27 cellular contexts compared by ENCODE assay signal in the genomic region with DNA sequence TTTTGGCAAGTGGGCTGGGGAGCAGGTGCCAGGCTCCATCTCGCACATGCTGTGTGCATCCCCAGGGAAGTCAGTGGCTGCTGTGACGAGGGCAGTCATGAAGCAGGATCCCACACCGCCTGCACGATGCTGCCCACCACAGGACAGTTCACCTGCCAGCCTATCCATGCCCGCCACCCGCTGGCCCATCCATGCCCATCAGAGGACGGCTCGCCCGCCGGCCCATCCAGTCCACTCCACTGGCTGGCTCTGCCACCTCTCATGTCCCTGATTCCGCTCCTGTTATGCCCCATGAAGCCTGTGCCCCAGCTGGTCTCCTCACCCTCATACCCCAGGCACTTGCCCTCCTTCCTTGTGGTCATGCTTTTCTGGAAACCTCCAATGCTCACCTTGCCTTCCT. TPM values are rescaled to one million over a fixed set of nuclear protein-coding genes. Genes with fewer than 3 reads are reported as not detected.
DNase-seq lines count a peak whose midpoint lies in the region; ATAC-seq and TF ChIP-seq lines count a peak whose summit lies in the region.
"Had no signal": no experiment of that assay in that cellular context is flagged by ENCODE, and none has a peak within 500 bp of the region (broad histone marks: within the 10 kb centered on the region; RNA-seq: fewer than 3 reads in every experiment).

No MANE protein-coding gene starts in this region.

- no peak for DNase-seq in CD4-positive, CD25-positive, alpha-beta regulatory T cell
- DNase-seq in glutamatergic neuron = no peak
- no peak for DNase-seq in neuronal stem cell (ENCODE audit: low spot score)
- peak; percentile 40 for DNase-seq in upper lobe of right lung
- no peak for DNase-seq in HFFc6
- DNase-seq in cortex of kidney (lab: John Stamatoyannopoulos, UW) = no peak
- no peak for DNase-seq in naive thymus-derived CD4-positive, alpha-beta T cell
- DNase-seq in mucosa of descending colon = no peak
- DNase-seq: 8988T; ACHN; AML-193; BE2C; Calu3; CD4-positive, alpha-beta memory T cell; COR-L47; DMS53; DMS79 treated with DMSO at 0.1 percent for 48 hours; GF-D8; H9 had no signal

- no peak overlapping the region for H3K4me3 ChIP-seq in CD4-positive, CD25-positive, alpha-beta regulatory T cell (ENCODE audit: low read depth, low read length)
- H3K4me3 ChIP-seq in neuronal stem cell (ENCODE audit: low read length in 2 of 2) (no peak overlapping the region), upper lobe of right lung (no peak overlapping the region), mucosa of descending colon (no peak overlapping the region)
- H3K4me3 ChIP-seq in naive thymus-derived CD4-positive, alpha-beta T cell (ENCODE audit: low read length) = no peak overlapping the region
- H3K4me3 ChIP-seq: A549; BLaER1 treated with 17β-estradiol and CSF1 and Interleukin-3, amounts not matched to agents 10 nM and 100 nM; GM23338 had no signal

- H3K9me3 ChIP-seq in CD4-positive, CD25-positive, alpha-beta regulatory T cell (ENCODE audit: control insufficient read depth in 2 of 2, low read length in 2 of 2) = no peaks in the 10 kb centered on the region
- H3K9me3 ChIP-seq in neuronal stem cell (replicated peaks in 1 of 2; ENCODE audit: control insufficient read depth in 2 of 2, insufficient read depth in 1 of 2, low read depth in 1 of 2, low read length in 2 of 2) = no peaks in the 10 kb centered on the region
- H3K9me3 ChIP-seq in upper lobe of right lung = no peaks in the 10 kb centered on the region
- no peaks in the 10 kb centered on the region for H3K9me3 ChIP-seq in naive thymus-derived CD4-positive, alpha-beta T cell (ENCODE audit: control insufficient read depth in 2 of 3, low read length in 3 of 3)
- no peaks in the 10 kb centered on the region for H3K9me3 ChIP-seq in mucosa of descending colon
- H3K9me3 ChIP-seq: BE2C had no signal

- H2BK12ac ChIP-seq in neuronal stem cell (ENCODE audit: low read length) = no peak overlapping the region

- H3K9ac ChIP-seq in neuronal stem cell (ENCODE audit: low read depth, low read length, poor library complexity) = peak overlapping the region; percentile 45
- H3K9ac ChIP-seq: BLaER1 treated with 17β-estradiol and CSF1 and Interleukin-3, amounts not matched to agents 10 nM and 100 nM had no signal

- no peak overlapping the region for H3K4ac ChIP-seq in neuronal stem cell (ENCODE audit: low read length)

- CTCF ChIA-PET in naive thymus-derived CD4-positive, alpha-beta T cell (lab: Charles Lee) = no interaction called here

- H2BK120ac ChIP-seq in neuronal stem cell (ENCODE audit: low read depth, low read length) = no peak overlapping the region

- intact Hi-C loops in upper lobe of right lung (cut with DNase I) (no loop called here), mucosa of descending colon (cut with DNase I, micrococcal nuclease) (no loop called here)
- intact Hi-C loops in naive thymus-derived CD4-positive, alpha-beta T cell (cut with micrococcal nuclease) = no loop called here

- H3K36me3 ChIP-seq in CD4-positive, CD25-positive, alpha-beta regulatory T cell (ENCODE audit: control insufficient read depth, insufficient read depth, low read length) = no peaks in the 10 kb centered on the region
- H3K36me3 ChIP-seq in neuronal stem cell (replicated peaks in 1 of 2; ENCODE audit: control insufficient read depth in 2 of 2, insufficient read depth in 2 of 2, low read length in 2 of 2) = peaks cover 0 to 2% of the 10 kb centered on the region in 2 donors
- H3K36me3 ChIP-seq in upper lobe of right lung = no peaks in the 10 kb centered on the region
- no peaks in the 10 kb centered on the region for H3K36me3 ChIP-seq in naive thymus-derived CD4-positive, alpha-beta T cell (ENCODE audit: control insufficient read depth in 2 of 3, insufficient read depth in 3 of 3, low read length in 3 of 3)
- no peaks in the 10 kb centered on the region for H3K36me3 ChIP-seq in mucosa of descending colon (ENCODE audit: low read depth)
- H3K36me3 ChIP-seq: BE2C; BLaER1 treated with 17β-estradiol and CSF1 and Interleukin-3, amounts not matched to agents 10 nM and 100 nM had no signal

- H3K27ac Mint-ChIP-seq in CD4-positive, CD25-positive, alpha-beta regulatory T cell = peak overlapping the region in 2 of 3 donors; percentile 31 to 47
- H3K27ac Mint-ChIP-seq in glutamatergic neuron (ENCODE audit: unreplicated experiment) (peak overlapping the region; percentile 14), HFFc6 (no peak overlapping the region)
- peak overlapping the region in 4 of 9 donors; percentile 40 to 86 (median 60) for H3K27ac Mint-ChIP-seq in naive thymus-derived CD4-positive, alpha-beta T cell
- H3K27ac Mint-ChIP-seq: CD14-positive monocyte, GM23338 had no signal

- no peak overlapping the region for H2BK15ac ChIP-seq in neuronal stem cell (ENCODE audit: low read length)

- H3K27me3 Mint-ChIP-seq in CD4-positive, CD25-positive, alpha-beta regulatory T cell = no peaks in the 10 kb centered on the region
- H3K27me3 Mint-ChIP-seq in glutamatergic neuron (ENCODE audit: unreplicated experiment) (peaks cover 15% of the 10 kb centered on the region), HFFc6 (ENCODE audit: insufficient read depth) (peaks cover 61% of the 10 kb centered on the region)
- H3K27me3 Mint-ChIP-seq in naive thymus-derived CD4-positive, alpha-beta T cell = no peaks in the 10 kb centered on the region
- H3K27me3 Mint-ChIP-seq: CD4-positive, alpha-beta memory T cell had no signal

- H4K8ac ChIP-seq in neuronal stem cell (ENCODE audit: low read depth, low read length) = no peak overlapping the region

- H2BK5ac ChIP-seq in neuronal stem cell (ENCODE audit: low read length) = no peak overlapping the region

- no peaks in the 10 kb centered on the region for H3K79me1 ChIP-seq in neuronal stem cell (ENCODE audit: low read depth, low read length)

- no peaks in the 10 kb centered on the region for H3K27me3 ChIP-seq in CD4-positive, CD25-positive, alpha-beta regulatory T cell (ENCODE audit: control insufficient read depth, insufficient read depth, low read length)
- H3K27me3 ChIP-seq in neuronal stem cell (ENCODE audit: control insufficient read depth in 3 of 3, insufficient read depth in 3 of 3, low read depth in 1 of 3, low read length in 3 of 3) = peaks cover 0 to 21% (median 0%) of the 10 kb centered on the region in 3 experiments
- no peaks in the 10 kb centered on the region for H3K27me3 ChIP-seq in upper lobe of right lung
- H3K27me3 ChIP-seq in naive thymus-derived CD4-positive, alpha-beta T cell (ENCODE audit: control insufficient read depth in 2 of 2, insufficient read depth in 2 of 2, low read length in 2 of 2) = no peaks in the 10 kb centered on the region
- H3K27me3 ChIP-seq: BE2C; BLaER1 treated with 17β-estradiol and CSF1 and Interleukin-3, amounts not matched to agents 10 nM and 100 nM had no signal

- no CpG with 5 or more reads among the region's 11 CpGs for WGBS in neuronal stem cell (ENCODE audit: extremely low coverage in 2 of 2, insufficient read length in 2 of 2, insufficient replicate concordance in 1 of 2), 2 donors

- H2AFZ ChIP-seq in neuronal stem cell (ENCODE audit: low read length) = no peak overlapping the region
- H2AFZ ChIP-seq: GM23338 had no signal

- no peak overlapping the region for H3K4me2 ChIP-seq in neuronal stem cell (ENCODE audit: insufficient read depth, low read length, poor library complexity, severe bottlenecking)
- H3K4me2 ChIP-seq: A549; BLaER1 treated with 17β-estradiol and CSF1 and Interleukin-3, amounts not matched to agents 10 nM and 100 nM; GM23338 had no signal

- H3K4me1 Mint-ChIP-seq in CD4-positive, CD25-positive, alpha-beta regulatory T cell = peaks cover 18 to 74% (median 31%) of the 10 kb centered on the region in 4 donors
- H3K4me1 Mint-ChIP-seq in glutamatergic neuron (ENCODE audit: low read depth, unreplicated experiment) = peaks cover 39% of the 10 kb centered on the region
- no peaks in the 10 kb centered on the region for H3K4me1 Mint-ChIP-seq in HFFc6 (ENCODE audit: low read depth)
- H3K4me1 Mint-ChIP-seq in naive thymus-derived CD4-positive, alpha-beta T cell = peaks cover 36 to 73% (median 66%) of the 10 kb centered on the region in 7 donors
- H3K4me1 Mint-ChIP-seq: CD14-positive monocyte had no signal

- POLR2A ChIA-PET in naive thymus-derived CD4-positive, alpha-beta T cell (lab: Charles Lee) = interaction anchor here (1.1 to 1.2 kb wide), 2 partner anchors 7 to 14 kb away, joined by 4 read pairs; no protein-coding TSS in a partner anchor

- no peak overlapping the region for H4K91ac ChIP-seq in neuronal stem cell (ENCODE audit: low read depth, low read length, poor library complexity)

- H3K14ac ChIP-seq in neuronal stem cell (ENCODE audit: low read length) = no peak overlapping the region

- no peak for ATAC-seq in CD4-positive, CD25-positive, alpha-beta regulatory T cell (ENCODE audit: low read depth in 2 of 2)
- ATAC-seq in upper lobe of right lung (no peak), mucosa of descending colon (no peak)
- no peak for ATAC-seq in naive thymus-derived CD4-positive, alpha-beta T cell
- ATAC-seq: A549, HCT116 had no signal

- H3K36me3 Mint-ChIP-seq in CD4-positive, CD25-positive, alpha-beta regulatory T cell = no peaks in the 10 kb centered on the region
- peaks cover 11% of the 10 kb centered on the region for H3K36me3 Mint-ChIP-seq in glutamatergic neuron (ENCODE audit: unreplicated experiment)
- no peaks in the 10 kb centered on the region for H3K36me3 Mint-ChIP-seq in HFFc6 (ENCODE audit: low read depth)
- H3K36me3 Mint-ChIP-seq in naive thymus-derived CD4-positive, alpha-beta T cell = peaks cover 0 to 6% (median 0%) of the 10 kb centered on the region in 5 donors
- H3K36me3 Mint-ChIP-seq: CD14-positive monocyte; CD4-positive, alpha-beta memory T cell had no signal

- H3K27ac ChIP-seq in CD4-positive, CD25-positive, alpha-beta regulatory T cell (ENCODE audit: insufficient read depth, low read length, poor library complexity, severe bottlenecking) = no peak overlapping the region
- H3K27ac ChIP-seq in neuronal stem cell (replicated peaks; ENCODE audit: low read length) = no peak overlapping the region
- H3K27ac ChIP-seq in upper lobe of right lung = no peak overlapping the region
- no peak overlapping the region for H3K27ac ChIP-seq in naive thymus-derived CD4-positive, alpha-beta T cell (ENCODE audit: low read depth, low read length)
- H3K27ac ChIP-seq: A549; BLaER1 treated with 17β-estradiol and CSF1 and Interleukin-3, amounts not matched to agents 10 nM and 100 nM had no signal

- no peak overlapping the region for H3K4me3 Mint-ChIP-seq in CD4-positive, CD25-positive, alpha-beta regulatory T cell
- H3K4me3 Mint-ChIP-seq in glutamatergic neuron (ENCODE audit: unreplicated experiment) = no peak overlapping the region
- H3K4me3 Mint-ChIP-seq in HFFc6 = no peak overlapping the region
- no peak overlapping the region for H3K4me3 Mint-ChIP-seq in naive thymus-derived CD4-positive, alpha-beta T cell
- H3K4me3 Mint-ChIP-seq: CD14-positive monocyte; CD4-positive, alpha-beta memory T cell; GM23338; H9 had no signal

- H3K18ac ChIP-seq in neuronal stem cell (ENCODE audit: low read length) = peak overlapping the region; percentile 68

- no peak for TF ChIP-seq CTCF in glutamatergic neuron (IDR thresholded peaks at IDR 0.05; ENCODE audit: partially characterized antibody, unreplicated experiment)
- TF ChIP-seq CTCF in upper lobe of right lung (IDR thresholded peaks at IDR 0.05) = no peak
- no peak for TF ChIP-seq CTCF in HFFc6 (IDR thresholded peaks at IDR 0.05)
- TF ChIP-seq CTCF in mucosa of descending colon (IDR thresholded peaks at IDR 0.05) = no peak

- no peak overlapping the region for H2AK5ac ChIP-seq in neuronal stem cell (ENCODE audit: low read depth, low read length)

- peak overlapping the region; percentile 26 for H3K23ac ChIP-seq in neuronal stem cell (ENCODE audit: low read depth, low read length, poor library complexity)

- H3K9me3 Mint-ChIP-seq in CD4-positive, CD25-positive, alpha-beta regulatory T cell = peaks cover 0 to 1% (median 0%) of the 10 kb centered on the region in 7 donors
- H3K9me3 Mint-ChIP-seq in glutamatergic neuron (ENCODE audit: unreplicated experiment) (peaks cover 14% of the 10 kb centered on the region), HFFc6 (no peaks in the 10 kb centered on the region)
- H3K9me3 Mint-ChIP-seq in naive thymus-derived CD4-positive, alpha-beta T cell = peaks cover 0 to 3% (median 0%) of the 10 kb centered on the region in 11 donors

- H3K4me1 ChIP-seq in CD4-positive, CD25-positive, alpha-beta regulatory T cell (ENCODE audit: control insufficient read depth, insufficient read depth, low read length, poor library complexity, severe bottlenecking) = peaks cover 31% of the 10 kb centered on the region
- H3K4me1 ChIP-seq in neuronal stem cell (ENCODE audit: control insufficient read depth in 2 of 2, insufficient read depth in 1 of 2, low read depth in 1 of 2, low read length in 2 of 2) (no peaks in the 10 kb centered on the region), upper lobe of right lung (no peaks in the 10 kb centered on the region), mucosa of descending colon (ENCODE audit: low read depth) (no peaks in the 10 kb centered on the region)
- H3K4me1 ChIP-seq in naive thymus-derived CD4-positive, alpha-beta T cell (ENCODE audit: control insufficient read depth in 2 of 2, insufficient read depth in 2 of 2, low read length in 2 of 2) = peaks cover 19 to 46% of the 10 kb centered on the region in 2 donors
- H3K4me1 ChIP-seq: A549, BE2C had no signal

RNA-seq across cellular contexts. Expression of gene INMT, which starts 18.2 kb away (rescaled TPM):
- not detected for total RNA-seq in CD4-positive, CD25-positive, alpha-beta regulatory T cell
- under 1 TPM in 2 of 4 donors, not detected in 2; 0.14 to 0.16 TPM for polyA plus RNA-seq in CD4-positive, CD25-positive, alpha-beta regulatory T cell
- total RNA-seq in glutamatergic neuron (ENCODE audit: unreplicated experiment) (1.7 TPM), upper lobe of right lung (501 TPM), mucosa of descending colon (1 to 10 TPM; 1.6 to 7.5 (median 7.2) TPM)
- polyA plus RNA-seq in neuronal stem cell (2013, experiment 1 of 2) = 0.79 TPM
- polyA plus RNA-seq in neuronal stem cell (2013, experiment 2 of 2) = 1.1 TPM
- not detected for total RNA-seq in HFFc6 (2021; fragmentation: NEBNext Ultra II Directional; extraction: Animal tissue kit (Norgen Biotek cat#: 25700))
- total RNA-seq in naive thymus-derived CD4-positive, alpha-beta T cell = 1 to 10 TPM in 2 of 5 experiments, under 1 TPM in 3; 0.38 to 4.8 (median 0.56) TPM
- under 1 TPM in 1 of 2 donors, not detected in 1; 0.24 TPM for polyA plus RNA-seq in naive thymus-derived CD4-positive, alpha-beta T cell
- total RNA-seq: Calu3 had no signal
- polyA plus RNA-seq: A549, CD14-positive monocyte had no signal

RNA-seq across cellular contexts. Expression of gene MINDY4, which starts 37.5 kb away (rescaled TPM):
- 0.49 TPM for total RNA-seq in CD4-positive, CD25-positive, alpha-beta regulatory T cell
- 1 to 10 TPM in 1 of 4 donors, under 1 TPM in 3; 0.17 to 1.0 (median 0.53) TPM for polyA plus RNA-seq in CD4-positive, CD25-positive, alpha-beta regulatory T cell
- total RNA-seq in glutamatergic neuron (ENCODE audit: unreplicated experiment) (2.3 TPM), upper lobe of right lung (20.1 TPM), mucosa of descending colon (1 to 10 TPM; 4.0 to 9.1 (median 4.7) TPM)
- 2.4 TPM for polyA plus RNA-seq in neuronal stem cell (2013, experiment 1 of 2)
- polyA plus RNA-seq in neuronal stem cell (2013, experiment 2 of 2) = 2.7 TPM
- 1 to 10 TPM; 2.3 to 3.3 (median 2.6) TPM for total RNA-seq in HFFc6 (2021; fragmentation: NEBNext Ultra II Directional; extraction: Animal tissue kit (Norgen Biotek cat#: 25700))
- total RNA-seq in naive thymus-derived CD4-positive, alpha-beta T cell = 1 to 10 TPM in 2 of 5 experiments, under 1 TPM in 3; 0.82 to 1.5 (median 0.94) TPM
- polyA plus RNA-seq in naive thymus-derived CD4-positive, alpha-beta T cell = under 1 TPM; 0.41 to 0.54 TPM

RNA-seq across cellular contexts. Expression of gene CRHR2, which starts 51.4 kb away (rescaled TPM):
- not detected for total RNA-seq in CD4-positive, CD25-positive, alpha-beta regulatory T cell
- polyA plus RNA-seq in CD4-positive, CD25-positive, alpha-beta regulatory T cell = not detected
- total RNA-seq in glutamatergic neuron (ENCODE audit: unreplicated experiment) (2.4 TPM), upper lobe of right lung (not detected), mucosa of descending colon (not detected)
- polyA plus RNA-seq in neuronal stem cell (2013, experiment 1 of 2) = 0.08 TPM
- 0.04 TPM for polyA plus RNA-seq in neuronal stem cell (2013, experiment 2 of 2)
- not detected for total RNA-seq in HFFc6 (2021; fragmentation: NEBNext Ultra II Directional; extraction: Animal tissue kit (Norgen Biotek cat#: 25700))
- total RNA-seq in naive thymus-derived CD4-positive, alpha-beta T cell = not detected
- not detected for polyA plus RNA-seq in naive thymus-derived CD4-positive, alpha-beta T cell
- total RNA-seq: Calu3; CD4-positive, alpha-beta memory T cell; Daoy; G401; H4 had no signal
- polyA plus RNA-seq: A549; CD14-positive monocyte; CD4-positive, alpha-beta memory T cell had no signal

Comparison
In these comparisons a context has a peak if more than half of its experiments do, and no peak if none do; other contexts are left out.
1. RNA of gene INMT, which starts 18.2 kb away (total RNA-seq): 501 TPM in upper lobe of right lung (single experiment); 1.6 to 7.5 TPM in mucosa of descending colon, 1.7 TPM in glutamatergic neuron (single experiment), 0.38 to 4.8 TPM in naive thymus-derived CD4-positive, alpha-beta T cell, not detected in CD4-positive, CD25-positive, alpha-beta regulatory T cell (single experiment) and not detected in HFFc6; every median in the first group is over 10 times any median in the second.